In the genomic region with DNA sequence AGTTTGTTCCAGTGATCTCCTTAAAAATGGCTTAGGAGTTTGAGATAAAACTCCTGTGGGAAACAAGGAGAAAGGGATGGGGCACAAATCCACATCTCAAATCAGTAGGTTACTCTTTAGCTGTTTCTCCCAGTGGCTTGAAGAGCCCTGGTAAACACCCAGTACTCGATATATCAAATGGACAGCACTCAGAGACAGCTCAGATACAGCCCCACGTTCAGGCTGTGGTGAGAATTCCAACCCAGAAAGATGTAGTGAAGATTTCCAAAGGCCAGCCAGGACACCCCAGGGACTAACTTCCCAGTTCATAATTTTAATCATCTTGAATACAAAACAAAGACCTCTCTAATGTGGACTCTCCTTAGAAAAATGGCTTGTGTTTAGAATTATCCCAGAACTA, we compare ENCODE assay signal across 13 cellular contexts. TPM values are rescaled to one million over a fixed set of nuclear protein-coding genes. Genes with fewer than 3 reads are reported as not detected.
A peak's percentile ranks its signal among the peaks of the same experiment; 100 is the strongest.
DNase-seq lines count a peak whose midpoint lies in the region; ATAC-seq and TF ChIP-seq lines count a peak whose summit lies in the region.
"Had no signal": no experiment of that assay in that cellular context is flagged by ENCODE, and none has a peak within 500 bp of the region (broad histone marks: within the 10 kb centered on the region; RNA-seq: fewer than 3 reads in every experiment).

No MANE protein-coding gene starts in this region.

- H3K4me3 ChIP-seq in SK-N-MC (no peak overlapping the region), heart right ventricle (no peak overlapping the region)
- H3K4me3 ChIP-seq: SJSA1 had no signal

- no peak for TF ChIP-seq CTCF in activated CD8-positive, alpha-beta T cell treated with anti-CD3 and anti-CD28 coated beads for 36 hours (IDR thresholded peaks at IDR 0.05)
- no peak for TF ChIP-seq CTCF in heart right ventricle (IDR thresholded peaks at IDR 0.05)

- H3K9me3 Mint-ChIP-seq in activated CD8-positive, alpha-beta T cell treated with anti-CD3 and anti-CD28 coated beads for 36 hours = no peaks in the 10 kb centered on the region
- H3K9me3 Mint-ChIP-seq in activated CD8-positive, alpha-beta T cell treated with anti-CD3 and anti-CD28 coated beads, Interleukin-2, amount 10 ng/mL, durations not matched to agents 7 days and 5 days (ENCODE audit: insufficient read depth) = no peaks in the 10 kb centered on the region
- H3K9me3 Mint-ChIP-seq in stimulated activated naive B cell treated with anti-CD40 and anti-IgM and Interleukin-4, amounts not matched to agents 10 μg/mL and 1 μg/mL and 100 μg/mL, for 72 hours = no peaks in the 10 kb centered on the region
- H3K9me3 Mint-ChIP-seq: IgD-negative memory B cell had no signal

- peak overlapping the region; percentile 54 for H3K27ac Mint-ChIP-seq in activated CD8-positive, alpha-beta T cell treated with anti-CD3 and anti-CD28 coated beads for 36 hours
- H3K27ac Mint-ChIP-seq in activated CD8-positive, alpha-beta T cell treated with anti-CD3 and anti-CD28 coated beads, Interleukin-2, amount 10 ng/mL, durations not matched to agents 7 days and 5 days = no peak overlapping the region
- peak overlapping the region; percentile 16 for H3K27ac Mint-ChIP-seq in stimulated activated naive B cell treated with anti-CD40 and anti-IgM and Interleukin-4, amounts not matched to agents 10 μg/mL and 1 μg/mL and 100 μg/mL, for 72 hours

- no peaks in the 10 kb centered on the region for H3K9me3 ChIP-seq in SK-N-MC (ENCODE audit: low read depth, low read length)
- H3K9me3 ChIP-seq in heart right ventricle = no peaks in the 10 kb centered on the region
- H3K9me3 ChIP-seq: BE2C, SJSA1 had no signal

- H3K27me3 Mint-ChIP-seq in activated CD8-positive, alpha-beta T cell treated with anti-CD3 and anti-CD28 coated beads for 36 hours = no peaks in the 10 kb centered on the region
- H3K27me3 Mint-ChIP-seq in activated CD8-positive, alpha-beta T cell treated with anti-CD3 and anti-CD28 coated beads, Interleukin-2, amount 10 ng/mL, durations not matched to agents 7 days and 5 days (ENCODE audit: low read depth) = no peaks in the 10 kb centered on the region
- H3K27me3 Mint-ChIP-seq in stimulated activated naive B cell treated with anti-CD40 and anti-IgM and Interleukin-4, amounts not matched to agents 10 μg/mL and 1 μg/mL and 100 μg/mL, for 72 hours = no peaks in the 10 kb centered on the region
- H3K27me3 Mint-ChIP-seq: IgD-negative memory B cell had no signal

- H3K27me3 ChIP-seq in heart right ventricle = no peaks in the 10 kb centered on the region
- H3K27me3 ChIP-seq: BE2C, SJSA1 had no signal

- intact Hi-C loops in activated CD8-positive, alpha-beta T cell treated with anti-CD3 and anti-CD28 coated beads for 36 hours (cut with micrococcal nuclease) = loop anchor here (10.0 kb wide), 1 partner anchor 120 kb away; no protein-coding TSS in a partner anchor
- intact Hi-C loops in heart right ventricle (cut with DNase I) = loop anchor here in 8 of 10 donors (2.0 to 10.0 kb wide), 7 partner anchors 102 to 880 kb away; no protein-coding TSS in a partner anchor

- H3K27ac ChIP-seq in SK-N-MC (peak overlapping the region; percentile 67), heart right ventricle (peak overlapping the region in 6 of 10 donors; percentile 14 to 59 (median 38))
- H3K27ac ChIP-seq: SJSA1 had no signal

- no peak for ATAC-seq in activated CD8-positive, alpha-beta T cell treated with anti-CD3 and anti-CD28 coated beads for 36 hours
- no peak for ATAC-seq in activated CD8-positive, alpha-beta T cell treated with anti-CD3 and anti-CD28 coated beads, Interleukin-2, amount 10 ng/mL, durations not matched to agents 7 days and 5 days
- peak in 4 of 8 donors; percentile 14 to 52 (median 44) for ATAC-seq in heart right ventricle
- no peak for ATAC-seq in stimulated activated naive B cell treated with anti-CD40 and anti-IgM and Interleukin-4, amounts not matched to agents 10 μg/mL and 1 μg/mL and 100 μg/mL, for 72 hours (replicated peaks)
- ATAC-seq in GM18505 (IDR thresholded peaks at IDR 0.05; ENCODE audit: unreplicated experiment) = no peak

- 15 to 27% methylated on average over 2 of the region's 2 CpGs for WGBS in heart right ventricle, 2 donors

- CTCF ChIA-PET in activated CD8-positive, alpha-beta T cell treated with anti-CD3 and anti-CD28 coated beads for 36 hours (lab: Charles Lee) = interaction anchor here (0.8 to 12.2 kb wide), 13 partner anchors 7 to 205 kb away, joined by 3 to 177 read pairs (median 3); a partner anchor contains a TSS
- CTCF ChIA-PET in activated CD8-positive, alpha-beta T cell treated with anti-CD3 and anti-CD28 coated beads, Interleukin-2, amount 10 ng/mL, durations not matched to agents 7 days and 5 days (lab: Charles Lee) = interaction anchor here (0.6 to 5.9 kb wide), 9 partner anchors 8 to 137 kb away, joined by 3 to 84 read pairs (median 4); no protein-coding TSS in a partner anchor

- no peak for TF ChIP-seq POLR2A in GM18505 (IDR thresholded peaks at IDR 0.05; ENCODE audit: borderline replicate concordance, extremely low read depth, insufficient read depth, insufficient read length)

- no peak overlapping the region for H3K9ac ChIP-seq in SK-N-MC (ENCODE audit: insufficient read length)

- no peak overlapping the region for H3K4me3 Mint-ChIP-seq in activated CD8-positive, alpha-beta T cell treated with anti-CD3 and anti-CD28 coated beads for 36 hours
- no peak overlapping the region for H3K4me3 Mint-ChIP-seq in activated CD8-positive, alpha-beta T cell treated with anti-CD3 and anti-CD28 coated beads, Interleukin-2, amount 10 ng/mL, durations not matched to agents 7 days and 5 days
- H3K4me3 Mint-ChIP-seq in stimulated activated naive B cell treated with anti-CD40 and anti-IgM and Interleukin-4, amounts not matched to agents 10 μg/mL and 1 μg/mL and 100 μg/mL, for 72 hours = no peak overlapping the region

- POLR2A ChIA-PET in activated CD8-positive, alpha-beta T cell treated with anti-CD3 and anti-CD28 coated beads for 36 hours (lab: Charles Lee) = interaction anchor here (0.6 to 12.1 kb wide), 10 partner anchors 9 to 178 kb away, joined by 3 to 230 read pairs (median 3); a partner anchor contains a TSS
- POLR2A ChIA-PET in activated CD8-positive, alpha-beta T cell treated with anti-CD3 and anti-CD28 coated beads, Interleukin-2, amount 10 ng/mL, durations not matched to agents 7 days and 5 days (lab: Charles Lee) = interaction anchor here (0.7 to 2.6 kb wide), 3 partner anchors 13 to 144 kb away, joined by 6 to 7 read pairs (median 7); a partner anchor contains a TSS

- H3K36me3 Mint-ChIP-seq in activated CD8-positive, alpha-beta T cell treated with anti-CD3 and anti-CD28 coated beads for 36 hours (ENCODE audit: low read depth) = peaks cover 24% of the 10 kb centered on the region
- peaks cover 44% of the 10 kb centered on the region for H3K36me3 Mint-ChIP-seq in activated CD8-positive, alpha-beta T cell treated with anti-CD3 and anti-CD28 coated beads, Interleukin-2, amount 10 ng/mL, durations not matched to agents 7 days and 5 days (ENCODE audit: low read depth)
- peaks cover 4 to 13% of the 10 kb centered on the region in 2 donors for H3K36me3 Mint-ChIP-seq in stimulated activated naive B cell treated with anti-CD40 and anti-IgM and Interleukin-4, amounts not matched to agents 10 μg/mL and 1 μg/mL and 100 μg/mL, for 72 hours
- H3K36me3 Mint-ChIP-seq: IgD-negative memory B cell had no signal

- H3K36me3 ChIP-seq in SK-N-MC (ENCODE audit: insufficient read depth, low read length) (peaks cover 31% of the 10 kb centered on the region), heart right ventricle (peaks cover 0 to 33% (median 9%) of the 10 kb centered on the region in 9 donors)

- peaks cover 71% of the 10 kb centered on the region for H3K4me1 Mint-ChIP-seq in activated CD8-positive, alpha-beta T cell treated with anti-CD3 and anti-CD28 coated beads for 36 hours (ENCODE audit: low read depth)
- peaks cover 64% of the 10 kb centered on the region for H3K4me1 Mint-ChIP-seq in activated CD8-positive, alpha-beta T cell treated with anti-CD3 and anti-CD28 coated beads, Interleukin-2, amount 10 ng/mL, durations not matched to agents 7 days and 5 days (ENCODE audit: low read depth)
- H3K4me1 Mint-ChIP-seq in stimulated activated naive B cell treated with anti-CD40 and anti-IgM and Interleukin-4, amounts not matched to agents 10 μg/mL and 1 μg/mL and 100 μg/mL, for 72 hours = peaks cover 21 to 46% of the 10 kb centered on the region in 2 donors

- DNase-seq in activated CD8-positive, alpha-beta T cell treated with anti-CD3 and anti-CD28 coated beads for 36 hours = no peak
- no peak for DNase-seq in activated CD8-positive, alpha-beta T cell treated with anti-CD3 and anti-CD28 coated beads, Interleukin-2, amount 10 ng/mL, durations not matched to agents 7 days and 5 days
- DNase-seq in SK-N-MC (ENCODE audit: low read depth, low spot score) = no peak
- DNase-seq in heart right ventricle = no peak
- DNase-seq in stimulated activated naive B cell treated with anti-CD40 and anti-IgM and Interleukin-4, amounts not matched to agents 10 μg/mL and 1 μg/mL and 100 μg/mL, for 72 hours = no peak
- DNase-seq in stimulated activated CD4-positive, alpha-beta T cell treated with anti-CD3 and anti-CD28 coated beads, Interleukin-4, amount 100 ng/mL, for 24 hours = no peak
- no peak for DNase-seq in midbrain (lab: John Stamatoyannopoulos, UW)
- DNase-seq: activated CD4-positive, alpha-beta T cell treated with anti-CD3 and anti-CD28 coated beads, Interleukin-2, amount 50 U/mL, for 48 hours; BE2C; GOT3 had no signal

- peaks cover 5 to 63% (median 45%) of the 10 kb centered on the region in 9 donors for H3K4me1 ChIP-seq in heart right ventricle

RNA-seq across cellular contexts. Expression of a gene that starts 6.4 kb away (rescaled TPM):
- 10 to 100 TPM; 17.9 to 19.6 TPM for total RNA-seq in activated CD8-positive, alpha-beta T cell treated with anti-CD3 and anti-CD28 coated beads for 36 hours
- total RNA-seq in activated CD8-positive, alpha-beta T cell treated with anti-CD3 and anti-CD28 coated beads, Interleukin-2, amount 10 ng/mL, durations not matched to agents 7 days and 5 days = 10 to 100 TPM; 37.5 to 37.6 TPM
- total RNA-seq in heart right ventricle = 10 to 100 TPM; 56.2 to 81.2 (median 61.5) TPM
- 10 to 100 TPM; 17.5 to 21.7 TPM for polyA plus RNA-seq in heart right ventricle

RNA-seq across cellular contexts. Expression of a gene that starts 12.6 kb away (rescaled TPM):
- 100 to 1,000 TPM; 333 to 342 TPM for total RNA-seq in activated CD8-positive, alpha-beta T cell treated with anti-CD3 and anti-CD28 coated beads for 36 hours
- total RNA-seq in activated CD8-positive, alpha-beta T cell treated with anti-CD3 and anti-CD28 coated beads, Interleukin-2, amount 10 ng/mL, durations not matched to agents 7 days and 5 days = 100 to 1,000 TPM; 382 to 383 TPM
- total RNA-seq in heart right ventricle = 100 to 1,000 TPM in 3 of 10 donors, 10 to 100 TPM in 7; 79.8 to 130 (median 94.7) TPM
- 10 to 100 TPM; 70.3 to 76.3 TPM for polyA plus RNA-seq in heart right ventricle

RNA-seq across cellular contexts. Expression of a gene that starts 39.2 kb away (rescaled TPM):
- under 1 TPM; 0.29 to 0.40 TPM for total RNA-seq in activated CD8-positive, alpha-beta T cell treated with anti-CD3 and anti-CD28 coated beads for 36 hours
- under 1 TPM in 1 of 2 experiments, not detected in 1; 0.18 TPM for total RNA-seq in activated CD8-positive, alpha-beta T cell treated with anti-CD3 and anti-CD28 coated beads, Interleukin-2, amount 10 ng/mL, durations not matched to agents 7 days and 5 days
- 10 to 100 TPM; 38.3 to 65.0 (median 47.2) TPM for total RNA-seq in heart right ventricle
- 10 to 100 TPM; 26.9 to 33.1 TPM for polyA plus RNA-seq in heart right ventricle
- polyA plus RNA-seq: IgD-negative memory B cell had no signal

Comparison
In these comparisons a context has a peak if more than half of its experiments do, and no peak if none do; other contexts are left out.
1. RNA of a gene that starts 39.2 kb away (total RNA-seq): 38.3 to 65.0 TPM in heart right ventricle; 0.29 to 0.40 TPM in activated CD8-positive, alpha-beta T cell treated with anti-CD3 and anti-CD28 coated beads for 36 hours and 0.18 TPM in activated CD8-positive, alpha-beta T cell treated with anti-CD3 and anti-CD28 coated beads, Interleukin-2, amount 10 ng/mL, durations not matched to agents 7 days and 5 days; every median in the first group is over 10 times any median in the second.